Comparison of ENCODE assay signal across 14 cellular contexts in genomic region chrX:2652106-2652505, GRCh38. TPM values are rescaled to one million over a fixed set of nuclear protein-coding genes. Genes with fewer than 3 reads are reported as not detected.
DNase-seq lines count a peak whose midpoint lies in the region; ATAC-seq and TF ChIP-seq lines count a peak whose summit lies in the region.
"Had no signal": no experiment of that assay in that cellular context is flagged by ENCODE, and none has a peak within 500 bp of the region (broad histone marks: within the 10 kb centered on the region; RNA-seq: fewer than 3 reads in every experiment).

No MANE protein-coding gene starts in this region.

- no peaks in the 10 kb centered on the region for H3K36me3 ChIP-seq in BJ (ENCODE audit: control insufficient read depth, insufficient read depth, low read length)
- no peaks in the 10 kb centered on the region for H3K36me3 ChIP-seq in iPS DF 6.9 (ENCODE audit: control insufficient read depth, insufficient read depth, low read length)
- H3K36me3 ChIP-seq: ascending aorta had no signal

- no peak for DNase-seq in BJ (ENCODE audit: low read depth)
- DNase-seq in GM13977 (ENCODE audit: low spot score), result no peak
- no peak for DNase-seq in astrocyte of the spinal cord (ENCODE audit: low read depth, low spot score)
- peak; percentile 7 for DNase-seq in iPS DF 6.9 (ENCODE audit: low read depth, low spot score)
- DNase-seq in RPMI8226, result no peak
- no peak for DNase-seq in medulla oblongata (ENCODE audit: extremely low spot score)
- DNase-seq in activated CD8-positive, alpha-beta memory T cell treated with anti-CD3 and anti-CD28 coated beads, Interleukin-2, amount 50 U/mL, for 4 hours, result no peak
- DNase-seq: mammary epithelial cell, MG63, NCI-H1930, NCI-H510A, nephron progenitor cell had no signal

- CTCF ChIA-PET in BJ (lab: Yijun Ruan, JAX), result no interaction called here

- H3K9me3 ChIP-seq in iPS DF 6.9 (ENCODE audit: control insufficient read depth, insufficient read depth, low read length), result no peaks in the 10 kb centered on the region
- H3K9me3 ChIP-seq: ascending aorta had no signal

- no peak for ATAC-seq in GM19035 (IDR thresholded peaks at IDR 0.05; ENCODE audit: unreplicated experiment)

- no CpG with 5 or more reads among the region's 6 CpGs for WGBS in iPS DF 6.9 (ENCODE audit: insufficient coverage, insufficient read length)

- POLR2A ChIA-PET in BJ (lab: Charles Lee), result no interaction called here

- no peaks in the 10 kb centered on the region for H3K27me3 ChIP-seq in BJ (ENCODE audit: control insufficient read depth, insufficient read depth, low read length)
- H3K27me3 ChIP-seq in iPS DF 6.9 (ENCODE audit: control insufficient read depth, insufficient read depth, low read length), result no peaks in the 10 kb centered on the region
- H3K27me3 ChIP-seq: ascending aorta, MG63 had no signal

- TF ChIP-seq CTCF in BJ (IDR thresholded peaks at IDR 0.05; ENCODE audit: insufficient read depth, low read depth, low read length) (peak; percentile 32; the same call in 1 of the 2 replicates), GM13977 (IDR thresholded peaks at IDR 0.05; ENCODE audit: extremely low read depth, insufficient read depth, missing control alignments) (peak; percentile 17), astrocyte of the spinal cord (IDR thresholded peaks at IDR 0.05; ENCODE audit: low read depth, low read length) (peak; percentile 41)

- in situ Hi-C loops in GM13977 (cut with MboI; ENCODE audit: low pct_unique_long_range_greater_than_20kb, low sequenced_read_pairs, unreplicated experiment) (no loop called here), astrocyte of the spinal cord (cut with HindIII; ENCODE audit: low sequenced_read_pairs) (no loop called here)

- no peaks in the 10 kb centered on the region for H3K4me1 ChIP-seq in iPS DF 6.9 (ENCODE audit: control insufficient read depth, insufficient read depth, low read length)
- H3K4me1 ChIP-seq: ascending aorta had no signal

- H3K27ac ChIP-seq in iPS DF 6.9 (ENCODE audit: low read length), result no peak overlapping the region
- H3K27ac ChIP-seq: ascending aorta had no signal

- H3K4me3 ChIP-seq in BJ (ENCODE audit: low read depth, low read length), result no peak overlapping the region
- H3K4me3 ChIP-seq in astrocyte of the spinal cord (ENCODE audit: low read depth, low read length), result no peak overlapping the region
- no peak overlapping the region for H3K4me3 ChIP-seq in iPS DF 6.9 (ENCODE audit: low read length)
- H3K4me3 ChIP-seq: ascending aorta, MG63 had no signal

RNA-seq across cellular contexts. Expression of gene CD99, which starts 39.0 kb away (rescaled TPM):
- 434 and 479 TPM in 2 replicates for polyA plus RNA-seq in BJ (2011; rRNA removed)
- polyA minus RNA-seq in BJ (2011; rRNA and poly(A)+ RNA removed), result 106 and 154 TPM in 2 replicates
